In the genomic region with DNA sequence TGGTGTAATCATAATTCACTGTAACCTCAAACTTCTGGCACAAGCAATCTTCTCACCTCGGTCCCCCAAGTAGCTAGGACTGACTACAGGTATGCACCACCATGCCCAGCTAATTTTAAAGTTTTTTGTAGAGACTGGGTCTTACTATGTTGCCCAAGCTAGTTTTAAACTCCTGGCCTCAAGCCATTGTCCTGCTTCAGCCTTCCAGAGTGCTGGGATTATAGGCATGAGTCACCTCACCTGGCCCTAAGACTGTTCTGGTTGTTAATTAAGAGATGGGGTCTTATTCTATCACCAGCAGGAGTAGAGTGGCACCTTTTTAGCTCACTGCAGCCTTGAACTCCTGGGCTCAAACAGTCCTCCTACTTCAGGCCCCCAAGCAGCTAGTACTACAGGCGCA, we compare ENCODE assay signal across 33 cellular contexts. TPM values are rescaled to one million over a fixed set of nuclear protein-coding genes. Genes with fewer than 3 reads are reported as not detected.
"Had no signal": no experiment of that assay in that cellular context is flagged by ENCODE, and none has a peak within 500 bp of the region (broad histone marks: within the 10 kb centered on the region; RNA-seq: fewer than 3 reads in every experiment).

No MANE protein-coding gene starts in this region.

- H3K4me3 Mint-ChIP-seq: activated CD4-positive, alpha-beta T cell treated with anti-CD3 and anti-CD28 coated beads, Interleukin-2, amount 10 ng/mL, durations not matched to agents 24 days and 14 days; activated CD8-positive, alpha-beta T cell treated with anti-CD3 and anti-CD28 coated beads for 36 hours; activated naive CD8-positive, alpha-beta T cell treated with anti-CD3 and anti-CD28 coated beads for 36 hours; activated T-cell treated with anti-CD3 and anti-CD28 coated beads, Interleukin-2, amount 50 U/mL, for 72 hours; activated T-helper 17 cell treated with anti-CD3 and anti-CD28 coated beads, Interleukin-2, amount 50 U/mL, for 72 hours; T-helper 1 cell treated with Interleukin-12 subunit alpha and Interleukin-12 subunit beta and Interleukin-4 antibody, amounts not matched to agents 30 μg/mL and 1 μg/mL, for 36 hours; T-helper 2 cell treated with Interferon-gamma antibody and Interleukin-4, amounts not matched to agents 5 μg/mL and 100 μg/mL, for 36 hours had no signal

- H3K27ac Mint-ChIP-seq: activated CD4-positive, alpha-beta T cell treated with anti-CD3 and anti-CD28 coated beads, Interleukin-2, amount 10 ng/mL, durations not matched to agents 24 days and 14 days; activated CD8-positive, alpha-beta T cell treated with anti-CD3 and anti-CD28 coated beads for 36 hours; activated naive CD8-positive, alpha-beta T cell treated with anti-CD3 and anti-CD28 coated beads for 36 hours; activated T-cell treated with anti-CD3 and anti-CD28 coated beads, Interleukin-2, amount 50 U/mL, for 72 hours; activated T-helper 17 cell treated with anti-CD3 and anti-CD28 coated beads, Interleukin-2, amount 50 U/mL, for 72 hours; T-helper 1 cell treated with Interleukin-12 subunit alpha and Interleukin-12 subunit beta and Interleukin-4 antibody, amounts not matched to agents 30 μg/mL and 1 μg/mL, for 36 hours; T-helper 2 cell treated with Interferon-gamma antibody and Interleukin-4, amounts not matched to agents 5 μg/mL and 100 μg/mL, for 36 hours had no signal

- H3K27me3 ChIP-seq: ascending aorta, body of pancreas, SJSA1 had no signal

- DNase-seq: activated CD4-positive, alpha-beta T cell treated with anti-CD3 and anti-CD28 coated beads, Interleukin-2, amount 10 ng/mL, durations not matched to agents 24 days and 14 days; activated CD4-positive, alpha-beta T cell treated with anti-CD3 and anti-CD28 coated beads, Interleukin-2, amount 50 U/mL, for 4 hours; activated CD8-positive, alpha-beta T cell treated with anti-CD3 and anti-CD28 coated beads for 36 hours; activated effector memory CD4-positive, alpha-beta T cell treated with anti-CD3 and anti-CD28 coated beads, Interleukin-2, amount 50 U/mL, for 16 hours; activated naive CD4-positive, alpha-beta T cell; activated naive CD4-positive, alpha-beta T cell treated with anti-CD3 and anti-CD28 coated beads, Interleukin-2, amount 50 U/mL, for 16 hours; activated naive CD8-positive, alpha-beta T cell treated with anti-CD3 and anti-CD28 coated beads for 36 hours; activated T-cell treated with anti-CD3 and anti-CD28 coated beads, Interleukin-2, amount 50 U/mL, for 1 hour; activated T-cell treated with anti-CD3 and anti-CD28 coated beads, Interleukin-2, amount 50 U/mL, for 72 hours; amniotic stem cell; body of pancreas; central memory CD4-positive, alpha-beta T cell; Karpas-422; KBM-7; MM.1S; MV-4-11; NCI-H1092; NCI-H1436 treated with DMSO at 0.1 percent for 48 hours; NCI-H1694 treated with DMSO at 0.1 percent for 48 hours; NCI-H2029; NCI-H345; NCI-H526; NCI-H748 treated with DMSO at 0.1 percent for 48 hours; NK-92 treated with Interleukin-12 subunit alpha and Interleukin-12 subunit beta, amount 100 ng/mL, for 24 hours; PC-9; SHP77 treated with DMSO at 0.1 percent for 48 hours; SK-N-SH had no signal

- H3K4me1 ChIP-seq: ascending aorta, body of pancreas, SJSA1 had no signal

- H3K27ac ChIP-seq: ascending aorta, body of pancreas, PC-9, SJSA1 had no signal

- ATAC-seq: activated CD8-positive, alpha-beta T cell treated with anti-CD3 and anti-CD28 coated beads for 36 hours; activated T-cell treated with anti-CD3 and anti-CD28 coated beads, Interleukin-2, amount 50 U/mL, for 72 hours; activated T-helper 17 cell treated with anti-CD3 and anti-CD28 coated beads, Interleukin-2, amount 50 U/mL, for 72 hours; body of pancreas had no signal

- H3K9me3 Mint-ChIP-seq: activated CD4-positive, alpha-beta T cell treated with anti-CD3 and anti-CD28 coated beads, Interleukin-2, amount 10 ng/mL, durations not matched to agents 24 days and 14 days; activated CD8-positive, alpha-beta T cell treated with anti-CD3 and anti-CD28 coated beads for 36 hours; activated naive CD8-positive, alpha-beta T cell treated with anti-CD3 and anti-CD28 coated beads for 36 hours; activated T-cell treated with anti-CD3 and anti-CD28 coated beads, Interleukin-2, amount 50 U/mL, for 72 hours; activated T-helper 17 cell treated with anti-CD3 and anti-CD28 coated beads, Interleukin-2, amount 50 U/mL, for 72 hours; T-helper 1 cell treated with Interleukin-12 subunit alpha and Interleukin-12 subunit beta and Interleukin-4 antibody, amounts not matched to agents 30 μg/mL and 1 μg/mL, for 36 hours; T-helper 2 cell treated with Interferon-gamma antibody and Interleukin-4, amounts not matched to agents 5 μg/mL and 100 μg/mL, for 36 hours had no signal

- H3K4me1 Mint-ChIP-seq: activated T-helper 17 cell treated with anti-CD3 and anti-CD28 coated beads, Interleukin-2, amount 50 U/mL, for 72 hours had no signal

- H3K9me3 ChIP-seq: ascending aorta, body of pancreas, SJSA1, SK-N-SH had no signal

- FAIRE-seq: TTC549 had no signal

- H3K4me3 ChIP-seq: ascending aorta, body of pancreas, PC-9, SJSA1 had no signal

- H3K27me3 Mint-ChIP-seq: activated CD4-positive, alpha-beta T cell treated with anti-CD3 and anti-CD28 coated beads, Interleukin-2, amount 10 ng/mL, durations not matched to agents 24 days and 14 days; activated CD8-positive, alpha-beta T cell treated with anti-CD3 and anti-CD28 coated beads for 36 hours; activated naive CD8-positive, alpha-beta T cell treated with anti-CD3 and anti-CD28 coated beads for 36 hours; activated T-helper 17 cell treated with anti-CD3 and anti-CD28 coated beads, Interleukin-2, amount 50 U/mL, for 72 hours had no signal

RNA-seq across cellular contexts. Expression of gene DEPDC7, which starts 52.0 kb away (rescaled TPM):
- total RNA-seq: ascending aorta had no signal
